14 cellular contexts compared by ENCODE assay signal in the genomic region with DNA sequence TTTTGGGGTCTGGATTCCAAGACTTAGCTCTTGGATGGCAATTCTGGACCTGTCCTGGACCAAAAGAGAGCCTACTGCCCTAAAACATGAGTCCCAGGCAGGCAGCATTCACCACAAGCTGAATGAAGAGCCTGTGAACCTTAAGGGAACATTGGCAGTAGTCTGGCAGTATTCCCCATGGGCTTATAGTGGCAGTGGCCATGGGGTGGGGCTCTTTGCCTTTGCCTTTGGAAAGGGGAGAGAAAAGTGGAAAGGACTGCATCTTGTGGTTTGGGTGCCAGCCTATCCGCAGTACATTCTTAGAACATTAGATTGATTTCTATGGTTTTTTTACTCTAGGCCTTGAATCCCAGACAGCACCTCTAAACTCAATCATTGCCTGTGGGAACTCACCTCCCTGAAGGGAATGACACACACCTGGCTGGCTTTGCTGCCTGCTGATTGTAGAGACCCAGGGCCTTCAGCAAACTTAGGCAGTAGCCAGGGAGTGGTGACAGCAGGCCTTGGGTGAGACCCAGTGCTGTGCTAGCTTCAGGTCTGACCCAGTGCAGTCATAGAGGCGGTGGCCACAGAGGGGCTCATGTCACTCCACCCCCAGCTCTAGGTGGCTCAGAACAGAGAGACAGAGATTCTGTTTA.
DNase-seq lines count a peak whose midpoint lies in the region; ATAC-seq and TF ChIP-seq lines count a peak whose summit lies in the region.
"Had no signal": no experiment of that assay in that cellular context is flagged by ENCODE, and none has a peak within 500 bp of the region (broad histone marks: within the 10 kb centered on the region; RNA-seq: fewer than 3 reads in every experiment).

No MANE protein-coding gene starts in this region.

- H3K36me3 ChIP-seq in GM23338 (ENCODE audit: insufficient read depth) (no peaks in the 10 kb centered on the region), neuronal stem cell (replicated peaks in 1 of 2; ENCODE audit: control insufficient read depth in 2 of 2, insufficient read depth in 2 of 2, low read length in 2 of 2) (no peaks in the 10 kb centered on the region), heart left ventricle (no peaks in the 10 kb centered on the region)
- H3K36me3 ChIP-seq: BLaER1 had no signal

- no peaks in the 10 kb centered on the region for H3K9me2 ChIP-seq in GM23338 (ENCODE audit: insufficient read depth)

- peak overlapping the region; percentile 36 for H3K18ac ChIP-seq in neuronal stem cell (ENCODE audit: low read length)

- H3K27me3 Mint-ChIP-seq in GM23338 (ENCODE audit: insufficient read depth, low read depth, poor library complexity): no peaks in the 10 kb centered on the region

- no peak overlapping the region for H2BK15ac ChIP-seq in neuronal stem cell (ENCODE audit: low read length)

- H2AFZ ChIP-seq in GM23338 (no peak overlapping the region), neuronal stem cell (ENCODE audit: low read length) (no peak overlapping the region)

- intact Hi-C loops in heart left ventricle (cut with DNase I): no loop called here

- H2AK5ac ChIP-seq in neuronal stem cell (ENCODE audit: low read depth, low read length): no peak overlapping the region

- no peaks in the 10 kb centered on the region for H3K79me2 ChIP-seq in GM23338 (replicated peaks; ENCODE audit: insufficient read depth)

- H3K27ac Mint-ChIP-seq in GM23338: no peak overlapping the region
- H3K27ac Mint-ChIP-seq: CD8-positive, alpha-beta memory T cell had no signal

- H3K4me2 ChIP-seq in GM23338: no peak overlapping the region
- H3K4me2 ChIP-seq in neuronal stem cell (ENCODE audit: insufficient read depth, low read length, poor library complexity, severe bottlenecking): no peak overlapping the region
- H3K4me2 ChIP-seq: A549, BLaER1 had no signal

- H3K4me1 Mint-ChIP-seq in GM23338: peaks cover 3% of the 10 kb centered on the region; the same call in 2 of the 3 replicates
- H3K4me1 Mint-ChIP-seq: CD8-positive, alpha-beta memory T cell had no signal

- H3K4ac ChIP-seq in neuronal stem cell (ENCODE audit: low read length): no peak overlapping the region

- H3K9me3 ChIP-seq in neuronal stem cell (replicated peaks in 1 of 2; ENCODE audit: control insufficient read depth in 2 of 2, insufficient read depth in 1 of 2, low read depth in 1 of 2, low read length in 2 of 2): no peaks in the 10 kb centered on the region
- no peaks in the 10 kb centered on the region for H3K9me3 ChIP-seq in heart left ventricle
- H3K9me3 ChIP-seq: A549 had no signal

- no peak overlapping the region for H3K4me3 Mint-ChIP-seq in GM23338
- H3K4me3 Mint-ChIP-seq: CD8-positive, alpha-beta memory T cell had no signal

- DNase-seq in GM23338 (ENCODE audit: low spot score) (no peak), astrocyte of the hippocampus (ENCODE audit: low read depth, low spot score) (peak; percentile 36), neuronal stem cell (ENCODE audit: low spot score) (no peak), heart left ventricle (no peak), DMS53 treated with DMSO at 0.1 percent for 48 hours (lab: John Stamatoyannopoulos, UW; ENCODE audit: unreplicated experiment) (no peak)
- DNase-seq: CD8-positive, alpha-beta memory T cell; DMS 273 treated with DMSO at 0.1 percent for 48 hours; DMS79 had no signal

- H3K4me1 ChIP-seq in GM23338 (ENCODE audit: insufficient read depth) (0 out of 2 replicates have a peak, but pooled peaks cover 5% of the 10 kb centered on the region), neuronal stem cell (ENCODE audit: control insufficient read depth in 2 of 2, insufficient read depth in 1 of 2, low read depth in 1 of 2, low read length in 2 of 2) (no peaks in the 10 kb centered on the region), heart left ventricle (no peaks in the 10 kb centered on the region)
- H3K4me1 ChIP-seq: A549, BLaER1 had no signal

- H3F3A ChIP-seq in GM23338 (replicated peaks; ENCODE audit: low read depth): no peaks in the 10 kb centered on the region

- no peak overlapping the region for H3K14ac ChIP-seq in neuronal stem cell (ENCODE audit: low read length)

- H3K27ac ChIP-seq in GM23338 (ENCODE audit: low read depth): no peak overlapping the region
- H3K27ac ChIP-seq in neuronal stem cell (replicated peaks; ENCODE audit: low read length): no peak overlapping the region
- no peak overlapping the region for H3K27ac ChIP-seq in heart left ventricle
- H3K27ac ChIP-seq: A549, BLaER1, HL-60 had no signal

- no peak overlapping the region for H3K9ac ChIP-seq in neuronal stem cell (ENCODE audit: low read depth, low read length, poor library complexity)
- H3K9ac ChIP-seq: BLaER1 had no signal

- no peak overlapping the region for H2BK5ac ChIP-seq in neuronal stem cell (ENCODE audit: low read length)

- no peak for TF ChIP-seq POLR2A in heart left ventricle (IDR thresholded peaks at IDR 0.05)

- H4K8ac ChIP-seq in neuronal stem cell (ENCODE audit: low read depth, low read length): no peak overlapping the region

- H3K9me3 Mint-ChIP-seq in GM23338: no peaks in the 10 kb centered on the region

- H4K91ac ChIP-seq in neuronal stem cell (ENCODE audit: low read depth, low read length, poor library complexity): no peak overlapping the region

- peak; percentile 60 for ATAC-seq in GM23338
- no peak for ATAC-seq in heart left ventricle
- no peak for ATAC-seq in GM21423 (IDR thresholded peaks at IDR 0.05; ENCODE audit: unreplicated experiment)
- no peak for ATAC-seq in GM19452 (IDR thresholded peaks at IDR 0.05; ENCODE audit: unreplicated experiment)
- ATAC-seq: A549, GM12878 had no signal

- H3K27me3 ChIP-seq in GM23338 (ENCODE audit: insufficient read depth) (no peaks in the 10 kb centered on the region), neuronal stem cell (ENCODE audit: control insufficient read depth in 3 of 3, insufficient read depth in 3 of 3, low read depth in 1 of 3, low read length in 3 of 3) (no peaks in the 10 kb centered on the region), heart left ventricle (no peaks in the 10 kb centered on the region)
- H3K27me3 ChIP-seq: BLaER1 had no signal

- H4K20me1 ChIP-seq in GM23338 (replicated peaks; ENCODE audit: insufficient read depth): no peaks in the 10 kb centered on the region
- H4K20me1 ChIP-seq: BLaER1 had no signal

- no CpG with 5 or more reads among the region's 2 CpGs for WGBS in neuronal stem cell (ENCODE audit: extremely low coverage in 2 of 2, insufficient read length in 2 of 2, insufficient replicate concordance in 1 of 2), 2 donors
- 89 to 100% (median 97%) methylated on average over 2 of the region's 2 CpGs for WGBS in heart left ventricle, 4 donors

- H3K23ac ChIP-seq in neuronal stem cell (ENCODE audit: low read depth, low read length, poor library complexity): no peak overlapping the region

- no peaks in the 10 kb centered on the region for H3K79me1 ChIP-seq in neuronal stem cell (ENCODE audit: low read depth, low read length)

- H3K36me3 Mint-ChIP-seq in GM23338 (ENCODE audit: low read depth): no peaks in the 10 kb centered on the region
- H3K36me3 Mint-ChIP-seq: CD8-positive, alpha-beta memory T cell had no signal

- TF ChIP-seq CTCF in GM23338 (conservative IDR thresholded peaks at IDR 0.05; ENCODE audit: low read depth in 2 of 2): peak; percentile 14 to 57; a peak in 2 of 4 replicates
- TF ChIP-seq CTCF in heart left ventricle (IDR thresholded peaks at IDR 0.05): no peak

- H2BK12ac ChIP-seq in neuronal stem cell (ENCODE audit: low read length): no peak overlapping the region

- H2BK120ac ChIP-seq in neuronal stem cell (ENCODE audit: low read depth, low read length): no peak overlapping the region

- H3K4me3 ChIP-seq in GM23338 (no peak overlapping the region), neuronal stem cell (ENCODE audit: low read length in 2 of 2) (no peak overlapping the region), heart left ventricle (no peak overlapping the region)
- H3K4me3 ChIP-seq: A549, BLaER1, GM12878 had no signal

TF ChIP-seq in GM23338, 12 proteins besides CTCF, POLR2A, EP300 and RAD21 (continues in another document):
- TF ChIP-seq, protein P1, sequence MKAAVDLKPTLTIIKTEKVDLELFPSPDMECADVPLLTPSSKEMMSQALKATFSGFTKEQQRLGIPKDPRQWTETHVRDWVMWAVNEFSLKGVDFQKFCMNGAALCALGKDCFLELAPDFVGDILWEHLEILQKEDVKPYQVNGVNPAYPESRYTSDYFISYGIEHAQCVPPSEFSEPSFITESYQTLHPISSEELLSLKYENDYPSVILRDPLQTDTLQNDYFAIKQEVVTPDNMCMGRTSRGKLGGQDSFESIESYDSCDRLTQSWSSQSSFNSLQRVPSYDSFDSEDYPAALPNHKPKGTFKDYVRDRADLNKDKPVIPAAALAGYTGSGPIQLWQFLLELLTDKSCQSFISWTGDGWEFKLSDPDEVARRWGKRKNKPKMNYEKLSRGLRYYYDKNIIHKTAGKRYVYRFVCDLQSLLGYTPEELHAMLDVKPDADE (IDR thresholded peaks at IDR 0.05): no peak
- TF ChIP-seq CREB1 (CRISPR knock-in tag; IDR thresholded peaks at IDR 0.05; ENCODE audit: low read depth) (no peak), JUNB (IDR thresholded peaks at IDR 0.05; ENCODE audit: unreplicated experiment) (no peak), STAT1 (IDR thresholded peaks at IDR 0.05; ENCODE audit: unreplicated experiment) (no peak), ZNF331 (CRISPR knock-in tag; IDR thresholded peaks at IDR 0.05; ENCODE audit: low read depth) (no peak), EZH2phosphoT487 (IDR thresholded peaks at IDR 0.05; ENCODE audit: unreplicated experiment) (no peak)
- TF ChIP-seq, protein P2, sequence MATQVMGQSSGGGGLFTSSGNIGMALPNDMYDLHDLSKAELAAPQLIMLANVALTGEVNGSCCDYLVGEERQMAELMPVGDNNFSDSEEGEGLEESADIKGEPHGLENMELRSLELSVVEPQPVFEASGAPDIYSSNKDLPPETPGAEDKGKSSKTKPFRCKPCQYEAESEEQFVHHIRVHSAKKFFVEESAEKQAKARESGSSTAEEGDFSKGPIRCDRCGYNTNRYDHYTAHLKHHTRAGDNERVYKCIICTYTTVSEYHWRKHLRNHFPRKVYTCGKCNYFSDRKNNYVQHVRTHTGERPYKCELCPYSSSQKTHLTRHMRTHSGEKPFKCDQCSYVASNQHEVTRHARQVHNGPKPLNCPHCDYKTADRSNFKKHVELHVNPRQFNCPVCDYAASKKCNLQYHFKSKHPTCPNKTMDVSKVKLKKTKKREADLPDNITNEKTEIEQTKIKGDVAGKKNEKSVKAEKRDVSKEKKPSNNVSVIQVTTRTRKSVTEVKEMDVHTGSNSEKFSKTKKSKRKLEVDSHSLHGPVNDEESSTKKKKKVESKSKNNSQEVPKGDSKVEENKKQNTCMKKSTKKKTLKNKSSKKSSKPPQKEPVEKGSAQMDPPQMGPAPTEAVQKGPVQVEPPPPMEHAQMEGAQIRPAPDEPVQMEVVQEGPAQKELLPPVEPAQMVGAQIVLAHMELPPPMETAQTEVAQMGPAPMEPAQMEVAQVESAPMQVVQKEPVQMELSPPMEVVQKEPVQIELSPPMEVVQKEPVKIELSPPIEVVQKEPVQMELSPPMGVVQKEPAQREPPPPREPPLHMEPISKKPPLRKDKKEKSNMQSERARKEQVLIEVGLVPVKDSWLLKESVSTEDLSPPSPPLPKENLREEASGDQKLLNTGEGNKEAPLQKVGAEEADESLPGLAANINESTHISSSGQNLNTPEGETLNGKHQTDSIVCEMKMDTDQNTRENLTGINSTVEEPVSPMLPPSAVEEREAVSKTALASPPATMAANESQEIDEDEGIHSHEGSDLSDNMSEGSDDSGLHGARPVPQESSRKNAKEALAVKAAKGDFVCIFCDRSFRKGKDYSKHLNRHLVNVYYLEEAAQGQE (IDR thresholded peaks at IDR 0.05; ENCODE audit: unreplicated experiment): no peak

Comparison
In these comparisons a context has a peak if more than half of its experiments do, and no peak if none do; other contexts are left out.
1. CTCF ChIP-seq: peak in GM23338 (2 of 2); none in heart left ventricle (0 of 12).